Comparison of ENCODE assay signal across 22 cellular contexts in the genomic region with DNA sequence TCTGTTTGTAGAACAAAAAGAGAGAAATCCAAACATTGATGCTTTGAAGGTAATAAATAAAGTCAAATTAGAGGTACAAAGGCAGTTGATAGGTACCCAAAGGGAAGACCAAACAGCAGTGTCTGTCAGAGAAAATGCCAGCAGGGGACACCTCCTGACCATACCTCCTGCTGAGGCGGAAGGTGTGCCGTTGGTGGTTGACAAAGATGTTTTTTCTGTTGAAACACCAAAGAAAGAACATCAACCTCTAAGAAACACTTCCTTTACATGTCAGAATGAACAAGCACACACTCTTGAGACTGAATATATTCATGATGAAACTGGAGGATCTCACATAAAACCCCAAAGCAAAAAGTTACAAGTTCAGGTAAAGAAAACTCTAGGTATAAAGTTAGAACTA.
DNase-seq lines count a peak whose midpoint lies in the region; ATAC-seq lines count a peak whose summit lies in the region.
"Had no signal": no experiment of that assay in that cellular context is flagged by ENCODE, and none has a peak within 500 bp of the region (broad histone marks: within the 10 kb centered on the region; RNA-seq: fewer than 3 reads in every experiment).

No MANE protein-coding gene starts in this region.

- peak in 1 of 2 donors; percentile 35 for ATAC-seq in activated naive CD4-positive, alpha-beta T cell treated with anti-CD3 and anti-CD28 coated beads, Interleukin-2, amount 50 U/mL, for 72 hours
- no peak for ATAC-seq in GM21576 (IDR thresholded peaks at IDR 0.05; ENCODE audit: unreplicated experiment)
- ATAC-seq: A549, left colon, right cardiac atrium had no signal

- peak overlapping the region; percentile 37 for H3K4me3 ChIP-seq in Jurkat, Clone E6-1 (ENCODE audit: low read length)
- no peak overlapping the region for H3K4me3 ChIP-seq in rectal smooth muscle tissue (ENCODE audit: low read length)
- H3K4me3 ChIP-seq: A549, adrenal gland, GM23248, ovary had no signal

- no peaks in the 10 kb centered on the region for H3K9me3 Mint-ChIP-seq in activated T-cell treated with anti-CD3 and anti-CD28 coated beads, Interleukin-2, amount 50 U/mL, for 24 hours
- no peaks in the 10 kb centered on the region for H3K9me3 Mint-ChIP-seq in activated naive CD4-positive, alpha-beta T cell treated with anti-CD3 and anti-CD28 coated beads, Interleukin-2, amount 50 U/mL, for 72 hours

- H3K36me3 Mint-ChIP-seq in activated T-cell treated with anti-CD3 and anti-CD28 coated beads, Interleukin-2, amount 50 U/mL, for 24 hours (ENCODE audit: low read depth), result peaks cover 99% of the 10 kb centered on the region
- peaks cover 4 to 24% of the 10 kb centered on the region in 2 donors for H3K36me3 Mint-ChIP-seq in activated naive CD4-positive, alpha-beta T cell treated with anti-CD3 and anti-CD28 coated beads, Interleukin-2, amount 50 U/mL, for 72 hours

- H3K27ac Mint-ChIP-seq in activated T-cell treated with anti-CD3 and anti-CD28 coated beads, Interleukin-2, amount 50 U/mL, for 24 hours, result peak overlapping the region; percentile 61
- peak overlapping the region; percentile 30 to 69 for H3K27ac Mint-ChIP-seq in activated naive CD4-positive, alpha-beta T cell treated with anti-CD3 and anti-CD28 coated beads, Interleukin-2, amount 50 U/mL, for 72 hours

- no peaks in the 10 kb centered on the region for H3K27me3 ChIP-seq in rectal smooth muscle tissue (ENCODE audit: control insufficient read depth, insufficient read depth, low read length)
- H3K27me3 ChIP-seq: adrenal gland, BE2C, ovary had no signal

- H3K36me3 ChIP-seq in rectal smooth muscle tissue (ENCODE audit: control insufficient read depth, insufficient read depth, low read length), result peaks cover 16% of the 10 kb centered on the region
- H3K36me3 ChIP-seq: BE2C, ovary had no signal

- H3K4me1 ChIP-seq in rectal smooth muscle tissue (ENCODE audit: control insufficient read depth, insufficient read depth, low read length), result peaks cover 6% of the 10 kb centered on the region
- H3K4me1 ChIP-seq: A549, BE2C had no signal

- H3K27me3 Mint-ChIP-seq in activated T-cell treated with anti-CD3 and anti-CD28 coated beads, Interleukin-2, amount 50 U/mL, for 24 hours, result no peaks in the 10 kb centered on the region

- H3K27ac ChIP-seq in rectal smooth muscle tissue (ENCODE audit: low read depth, low read length), result peak overlapping the region; percentile 6
- H3K27ac ChIP-seq: A549, adrenal gland, GM23248, ovary had no signal

- no peak overlapping the region for H3K9ac ChIP-seq in rectal smooth muscle tissue (ENCODE audit: low read length)
- H3K9ac ChIP-seq: GM23248 had no signal

- no peak for DNase-seq in activated T-cell treated with anti-CD3 and anti-CD28 coated beads, Interleukin-2, amount 50 U/mL, for 24 hours
- no peak for DNase-seq in activated T-cell treated with anti-CD3 and anti-CD28 coated beads, Interleukin-2, amount 50 U/mL, for 48 hours
- DNase-seq in Jurkat, Clone E6-1 (ENCODE audit: low read depth, low spot score), result peak; percentile 85
- no peak for DNase-seq in activated naive CD4-positive, alpha-beta T cell treated with anti-CD3 and anti-CD28 coated beads, Interleukin-2, amount 50 U/mL, for 72 hours (ENCODE audit: low spot score in 2 of 2)
- DNase-seq in SW480 (ENCODE audit: low spot score), result no peak
- DNase-seq in NCI-H2081 treated with DMSO at 0.1 percent for 48 hours (lab: John Stamatoyannopoulos, UW), result no peak
- DNase-seq: activated T-cell treated with anti-CD3 and anti-CD28 coated beads for 4 hours, Calu3, left colon, mesenchymal stem cell, NCI-H187, NCI-H345, OCI-M1, right cardiac atrium, Right ventricle myocardium superior had no signal

- no peak overlapping the region for H3K4me3 Mint-ChIP-seq in activated T-cell treated with anti-CD3 and anti-CD28 coated beads, Interleukin-2, amount 50 U/mL, for 24 hours

- peaks cover 13% of the 10 kb centered on the region for H3K4me1 Mint-ChIP-seq in activated T-cell treated with anti-CD3 and anti-CD28 coated beads, Interleukin-2, amount 50 U/mL, for 24 hours (ENCODE audit: low read depth)
